In the genomic region with DNA sequence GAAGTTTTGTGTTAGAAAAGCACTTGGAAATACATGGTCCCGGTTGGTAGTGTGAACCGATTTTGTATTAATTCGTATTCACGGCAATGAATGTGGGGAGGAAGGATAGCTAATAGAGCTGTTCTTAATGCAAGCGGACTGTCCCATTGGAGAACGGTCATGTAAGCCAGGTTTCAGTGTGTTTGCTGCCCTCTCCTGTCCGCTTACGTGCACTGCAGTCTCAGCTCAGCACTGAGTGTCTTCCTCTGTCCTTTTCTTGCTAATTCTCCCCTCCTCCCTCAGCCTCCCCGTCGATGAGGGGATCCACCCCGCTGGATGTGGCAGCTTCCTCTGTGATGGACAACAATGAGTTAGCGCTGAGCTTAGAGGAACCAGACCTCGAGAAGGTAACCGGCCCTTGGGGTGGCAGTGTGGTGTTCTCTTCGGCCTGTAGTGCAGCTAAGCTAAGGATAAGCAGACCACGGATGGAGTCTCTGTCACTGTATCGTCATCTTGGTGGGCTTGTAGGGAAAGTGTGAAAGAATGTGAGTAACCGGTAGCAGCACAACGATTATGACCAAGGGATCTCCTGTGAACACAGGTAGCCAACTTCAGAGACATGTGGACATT, we compare ENCODE assay signal across 8 cellular contexts.
DNase-seq lines count a peak whose midpoint lies in the region; ATAC-seq and TF ChIP-seq lines count a peak whose summit lies in the region.

No MANE protein-coding gene starts in this region.

- WGBS in gastroesophageal sphincter (ENCODE audit: low coverage in 1 of 2), 2 donors: 3 to 18% methylated on average over 7 to 13 of the region's 19 CpGs
- WGBS in ovary, 3 donors: 15 to 22% (median 15%) methylated on average over 19 of the region's 19 CpGs

- H3K4me3 ChIP-seq in AG04450 (ENCODE audit: low read depth, low read length) (no peak overlapping the region), gastroesophageal sphincter (no peak overlapping the region), ovary (no peak overlapping the region), tibial artery (no peak overlapping the region)

- peaks cover 8% of the 10 kb centered on the region for H3K27me3 ChIP-seq in AG04450 (ENCODE audit: control insufficient read depth, insufficient read depth, low read length)
- no peaks in the 10 kb centered on the region for H3K27me3 ChIP-seq in gastroesophageal sphincter
- H3K27me3 ChIP-seq in ovary: no peaks in the 10 kb centered on the region
- no peaks in the 10 kb centered on the region for H3K27me3 ChIP-seq in tibial artery

- intact Hi-C loops in ovary (cut with DNase I) (loop anchor here in 2 of 4 donors (5.0 kb wide), 1 partner anchor 408 kb away; no protein-coding TSS in a partner anchor), tibial artery (cut with DNase I; ENCODE audit: low total_unique reads) (loop anchor here (2.0 to 5.0 kb wide), 2 partner anchors 388 to 408 kb away; no protein-coding TSS in a partner anchor)

- ATAC-seq in GM18502 (IDR thresholded peaks at IDR 0.05; ENCODE audit: poor library complexity, unreplicated experiment) (peak; percentile 58), gastroesophageal sphincter (peak; percentile 70)

- H3K4me1 ChIP-seq in gastroesophageal sphincter (no peaks in the 10 kb centered on the region), ovary (ENCODE audit: insufficient read depth) (no peaks in the 10 kb centered on the region), tibial artery (peaks cover 0 to 6% (median 2%) of the 10 kb centered on the region in 4 donors)

- H3K36me3 ChIP-seq in gastroesophageal sphincter: peaks cover 0 to 15% of the 10 kb centered on the region in 2 donors
- no peaks in the 10 kb centered on the region for H3K36me3 ChIP-seq in ovary
- peaks cover 0 to 7% (median 0%) of the 10 kb centered on the region in 3 donors for H3K36me3 ChIP-seq in tibial artery

- CTCF ChIA-PET in AG04450 (lab: Charles Lee): interaction anchor here (0.6 to 3.9 kb wide), 51 partner anchors 8 to 679 kb away, joined by 3 to 92 read pairs (median 5); no protein-coding TSS in a partner anchor

- POLR2A ChIA-PET in AG04450 (lab: Yijun Ruan, JAX): no interaction called here

- TF ChIP-seq EP300 in gastroesophageal sphincter (IDR thresholded peaks at IDR 0.05) (no peak), ovary (IDR thresholded peaks at IDR 0.05) (no peak)

- TF ChIP-seq POLR2A in gastroesophageal sphincter (IDR thresholded peaks at IDR 0.05): no peak
- no peak for TF ChIP-seq POLR2A in ovary (IDR thresholded peaks at IDR 0.05)

- no peaks in the 10 kb centered on the region for H3K9me3 ChIP-seq in AG04450 (ENCODE audit: control insufficient read depth, insufficient read depth, low read length)
- no peaks in the 10 kb centered on the region for H3K9me3 ChIP-seq in gastroesophageal sphincter
- H3K9me3 ChIP-seq in ovary: no peaks in the 10 kb centered on the region
- no peaks in the 10 kb centered on the region for H3K9me3 ChIP-seq in tibial artery

- DNase-seq in AG04450 (ENCODE audit: low read depth, low spot score) (peak; percentile 68), HUDEP-2 (lab: John Stamatoyannopoulos, UW; ENCODE audit: unreplicated experiment in 76 of 76) (peak in 61 of 76 experiments; percentile 1 to 69 (median 47)), SHP77 (lab: John Stamatoyannopoulos, UW) (peak; percentile 8 to 40), ovary (peak; percentile 43 to 78 (median 74)), tibial artery (peak; percentile 67 to 82)
- DNase-seq in activated effector memory CD4-positive, alpha-beta T cell treated with anti-CD3 and anti-CD28 coated beads, Interleukin-2, amount 50 U/mL, for 16 hours: peak; percentile 83

- H3K27ac ChIP-seq in AG04450 (ENCODE audit: low read depth, low read length) (no peak overlapping the region), gastroesophageal sphincter (no peak overlapping the region), ovary (no peak overlapping the region), tibial artery (no peak overlapping the region)

- TF ChIP-seq CTCF in AG04450 (IDR thresholded peaks at IDR 0.05; ENCODE audit: low read depth, low read length) (peak; percentile 95), gastroesophageal sphincter (IDR thresholded peaks at IDR 0.05) (peak; percentile 74 to 89 (median 80)), ovary (IDR thresholded peaks at IDR 0.05) (peak; percentile 60 to 77 (median 66)), tibial artery (IDR thresholded peaks at IDR 0.05) (peak; percentile 88 to 90)

Comparison
In these comparisons a context has a peak if more than half of its experiments do, and no peak if none do; other contexts are left out.
1. DNase-seq: peak in every context shown above with its lines; median percentile 83 in activated effector memory CD4-positive, alpha-beta T cell treated with anti-CD3 and anti-CD28 coated beads, Interleukin-2, amount 50 U/mL, for 16 hours; 74 in tibial artery; 74 in ovary; 68 in AG04450; 47 in HUDEP-2; 24 in SHP77.